ENCODE assay signal across 20 cellular contexts in the genomic region with DNA sequence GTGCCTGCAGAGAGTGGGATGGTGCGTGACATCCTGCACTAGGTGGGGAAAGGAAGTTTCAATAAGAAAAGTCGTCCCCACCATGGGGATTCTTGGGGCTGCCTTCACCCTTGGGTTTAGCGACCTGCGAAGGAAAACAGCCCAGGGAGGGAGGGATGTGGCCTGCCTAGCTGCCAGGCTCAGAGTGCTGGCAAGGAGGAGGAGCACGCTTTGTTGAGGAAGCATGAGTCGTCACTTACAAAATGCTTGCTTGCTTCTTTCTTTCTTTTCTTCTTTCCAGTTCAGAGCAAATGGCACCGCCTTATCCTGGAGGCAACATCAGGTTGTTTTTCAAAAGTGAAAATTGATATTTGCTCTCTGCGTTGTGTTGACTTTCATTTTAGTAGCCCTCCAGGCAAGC.
DNase-seq lines count a peak whose midpoint lies in the region; ATAC-seq and TF ChIP-seq lines count a peak whose summit lies in the region.
"Had no signal": no experiment of that assay in that cellular context is flagged by ENCODE, and none has a peak within 500 bp of the region (broad histone marks: within the 10 kb centered on the region; RNA-seq: fewer than 3 reads in every experiment).

No MANE protein-coding gene starts in this region.

- H3K9ac ChIP-seq in adipocyte (ENCODE audit: low read length), result no peak overlapping the region

- no peaks in the 10 kb centered on the region for H3K4me1 ChIP-seq in adipocyte (ENCODE audit: control insufficient read depth, insufficient read depth, low read length)
- H3K4me1 ChIP-seq: right lobe of liver, stomach had no signal

- peaks cover 27% of the 10 kb centered on the region for H3K9me3 ChIP-seq in adipocyte (ENCODE audit: control insufficient read depth, low read length)
- H3K9me3 ChIP-seq: right lobe of liver had no signal

- no peak for TF ChIP-seq CTCF in foreskin fibroblast (IDR thresholded peaks at IDR 0.05; ENCODE audit: low read depth, low read length)

- H3K27me3 ChIP-seq in adipocyte (replicated peaks; ENCODE audit: control insufficient read depth, insufficient read depth, low read length), result peaks cover 51% of the 10 kb centered on the region
- H3K27me3 ChIP-seq: right lobe of liver had no signal

- H3K36me3 ChIP-seq in adipocyte (ENCODE audit: control insufficient read depth, insufficient read depth, low read length, severe bottlenecking), result no peaks in the 10 kb centered on the region
- H3K36me3 ChIP-seq: right lobe of liver, stomach had no signal

- no peak for ATAC-seq in GM19023 (IDR thresholded peaks at IDR 0.05; ENCODE audit: unreplicated experiment)
- ATAC-seq: activated naive CD8-positive, alpha-beta T cell treated with anti-CD3 and anti-CD28 coated beads, Interleukin-2, amount 50 U/mL, for 24 hours; left colon; right lobe of liver had no signal

- H3K4me3 ChIP-seq in adipocyte (ENCODE audit: low read length) (no peak overlapping the region), foreskin fibroblast (ENCODE audit: low read depth in 1 of 2, low read length in 2 of 2) (no peak overlapping the region)
- H3K4me3 ChIP-seq: right lobe of liver, stomach had no signal

- DNase-seq in AG08395 (ENCODE audit: low spot score) (peak; percentile 27), HS-5 (ENCODE audit: low read depth) (peak; percentile 4), adipocyte (ENCODE audit: low read depth) (peak; percentile 44), foreskin fibroblast (peak; percentile 20 to 21), NCI-H524 treated with DMSO at 0.1 percent for 48 hours (lab: John Stamatoyannopoulos, UW) (no peak), Kasumi-1 (lab: John Stamatoyannopoulos, UW) (no peak)
- no peak for DNase-seq in stimulated activated CD4-positive, alpha-beta T cell treated with anti-CD3 and anti-CD28 coated beads, Interleukin-4, amount 100 ng/mL, for 4 hours
- DNase-seq: activated CD8-positive, alpha-beta memory T cell treated with anti-CD3 and anti-CD28 coated beads for 24 hours; activated naive CD8-positive, alpha-beta T cell treated with anti-CD3 and anti-CD28 coated beads, Interleukin-2, amount 50 U/mL, for 24 hours; effector CD8-positive, alpha-beta T cell; foreskin melanocyte; GOT3; KG1; left colon; NCI-H1417 treated with DMSO at 0.1 percent for 48 hours; right lobe of liver; Right ventricle myocardium superior; stomach; T-helper 2 cell had no signal

Comparison
In these comparisons a context has a peak if more than half of its experiments do, and no peak if none do; other contexts are left out.
1. DNase-seq: peak in AG08395 (single experiment), HS-5 (single experiment), adipocyte (single experiment) and foreskin fibroblast (2 of 2); none in NCI-H524 treated with DMSO at 0.1 percent for 48 hours (single experiment), Kasumi-1 (0 of 2) and stimulated activated CD4-positive, alpha-beta T cell treated with anti-CD3 and anti-CD28 coated beads, Interleukin-4, amount 100 ng/mL, for 4 hours (0 of 2).